13 cellular contexts compared by ENCODE assay signal in the genomic region with DNA sequence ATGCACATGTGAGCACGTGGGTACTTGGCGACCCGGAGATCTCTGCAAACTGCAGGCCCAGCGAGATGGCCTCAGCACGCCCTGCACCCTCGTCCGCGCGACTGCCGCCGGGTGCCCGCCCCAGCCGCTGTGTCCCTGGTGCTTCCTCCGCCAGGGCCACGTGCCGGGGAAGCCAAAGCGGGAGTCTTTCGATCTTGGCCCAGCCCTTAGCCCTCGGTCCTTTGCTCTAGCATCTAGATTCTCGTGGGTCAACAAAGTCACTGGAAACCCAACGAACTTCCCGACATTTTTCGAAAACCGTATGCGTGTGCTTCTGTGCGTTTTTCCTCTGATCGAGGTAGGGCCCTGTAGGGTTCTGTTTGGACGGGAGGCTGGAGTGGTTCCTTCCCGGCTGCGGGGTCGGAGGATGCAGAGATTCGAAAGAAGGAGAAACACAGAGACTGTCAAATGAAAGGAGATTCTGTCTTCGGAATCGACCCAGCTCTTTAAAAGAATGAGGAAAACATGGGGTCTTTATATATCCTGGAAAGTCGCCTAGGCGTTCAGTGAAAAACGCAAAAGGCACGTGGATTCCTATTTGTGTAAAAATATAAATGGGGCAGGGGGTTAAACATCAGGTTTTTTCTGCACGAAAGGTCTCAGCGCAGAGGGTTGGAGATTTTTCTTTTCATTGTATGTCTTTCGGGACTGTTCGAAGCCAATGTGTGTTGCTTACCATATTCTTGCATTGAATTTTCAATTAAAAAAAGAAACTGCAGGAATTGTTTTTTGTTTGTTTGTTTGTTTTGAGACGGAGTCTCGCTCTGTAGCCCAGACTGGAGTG.
DNase-seq lines count a peak whose midpoint lies in the region; ATAC-seq and TF ChIP-seq lines count a peak whose summit lies in the region.
"Had no signal": no experiment of that assay in that cellular context is flagged by ENCODE, and none has a peak within 500 bp of the region (broad histone marks: within the 10 kb centered on the region; RNA-seq: fewer than 3 reads in every experiment).

No MANE protein-coding gene starts in this region.

- TF ChIP-seq EP300 in SK-N-SH (IDR thresholded peaks at IDR 0.05; ENCODE audit: borderline replicate concordance in 1 of 2, low read depth in 1 of 2, low read length in 1 of 2), result no peak

- H3K36me3 Mint-ChIP-seq in effector memory CD8-positive, alpha-beta T cell (ENCODE audit: insufficient read depth), result peaks cover 5% of the 10 kb centered on the region

- H3K9me3 Mint-ChIP-seq in effector memory CD8-positive, alpha-beta T cell, result no peaks in the 10 kb centered on the region

- peaks cover 31 to 38% of the 10 kb centered on the region in 2 donors for H3K4me1 Mint-ChIP-seq in effector memory CD8-positive, alpha-beta T cell (ENCODE audit: low read depth in 2 of 2)

- H3K4me3 Mint-ChIP-seq in effector memory CD8-positive, alpha-beta T cell, result peak overlapping the region; percentile 80 to 88

- H3K9me2 ChIP-seq in SK-N-SH (no peaks in the 10 kb centered on the region), PC-3 (replicated peaks; ENCODE audit: low read length) (no peaks in the 10 kb centered on the region)

- no peaks in the 10 kb centered on the region for H3K36me3 ChIP-seq in SK-N-SH (replicated peaks in 1 of 2; ENCODE audit: control insufficient read depth in 1 of 2, insufficient read depth in 2 of 2, low read length in 1 of 2)
- H3K36me3 ChIP-seq in PC-3 (ENCODE audit: low read depth, low read length), result no peaks in the 10 kb centered on the region
- H3K36me3 ChIP-seq in osteoblast (ENCODE audit: insufficient read depth, low read length), result no peaks in the 10 kb centered on the region
- H3K36me3 ChIP-seq: tibial artery had no signal

- H4K20me1 ChIP-seq in SK-N-SH (ENCODE audit: insufficient read depth) (peaks cover 7% of the 10 kb centered on the region; the same call in 1 of the 2 replicates), PC-3 (ENCODE audit: low read length) (peaks cover 7% of the 10 kb centered on the region; the same call in 1 of the 2 replicates), osteoblast (ENCODE audit: insufficient read depth, low read length) (peaks cover 3% of the 10 kb centered on the region)

- TSS peak; percentile 7 for BruUV-seq in PC-3 (replicated peaks; lab: Mats Ljungman, UMichigan)

- POLR2A ChIA-PET in SK-N-SH (lab: Yijun Ruan, JAX), result no interaction called here
- POLR2A ChIA-PET in PC-3 (lab: Charles Lee; ENCODE audit: unreplicated experiment), result no interaction called here

- DNase-seq in SK-N-SH (peak; percentile 80), PC-3 (no peak), osteoblast (ENCODE audit: insufficient read length, low spot score, missing footprints) (peak; percentile 90), substantia nigra (lab: John Stamatoyannopoulos, UW) (no peak), NK-92 (lab: John Stamatoyannopoulos, UW; ENCODE audit: unreplicated experiment) (no peak)
- DNase-seq in effector memory CD8-positive, alpha-beta T cell, result no peak
- DNase-seq: hypothalamus, KG1, NCI-H2029, tibial artery had no signal

- TF ChIP-seq RAD21 in SK-N-SH (IDR thresholded peaks at IDR 0.05; ENCODE audit: low read length), result no peak

- H3K79me2 ChIP-seq in SK-N-SH (ENCODE audit: insufficient read depth), result peaks cover 7% of the 10 kb centered on the region; the same call in 1 of the 2 replicates
- H3K79me2 ChIP-seq in PC-3 (ENCODE audit: low read length), result peaks cover 12% of the 10 kb centered on the region
- no peaks in the 10 kb centered on the region for H3K79me2 ChIP-seq in osteoblast (ENCODE audit: insufficient read depth, low read length)

- no peaks in the 10 kb centered on the region for H3K9me3 ChIP-seq in SK-N-SH
- H3K9me3 ChIP-seq in PC-3 (ENCODE audit: low read length), result no peaks in the 10 kb centered on the region
- H3K9me3 ChIP-seq in osteoblast (ENCODE audit: low read depth, low read length), result no peaks in the 10 kb centered on the region
- H3K9me3 ChIP-seq: A549, tibial artery had no signal

- H3K4me1 ChIP-seq in SK-N-SH (ENCODE audit: control insufficient read depth in 1 of 2, insufficient read depth in 2 of 2, low read depth in 1 of 2, low read length in 1 of 2), result peaks cover 0 to 35% of the 10 kb centered on the region in 2 experiments; a peak in 1 of 4 replicates
- H3K4me1 ChIP-seq in PC-3 (ENCODE audit: insufficient read depth, low read length), result peaks cover 6% of the 10 kb centered on the region
- H3K4me1 ChIP-seq in osteoblast (ENCODE audit: insufficient read depth, low read length), result no peaks in the 10 kb centered on the region

- H3K4me2 ChIP-seq in SK-N-SH, result no peak overlapping the region
- H3K4me2 ChIP-seq in PC-3 (ENCODE audit: low read length), result no peak overlapping the region
- no peak overlapping the region for H3K4me2 ChIP-seq in osteoblast (ENCODE audit: insufficient read depth, low read length)
- H3K4me2 ChIP-seq: A549 had no signal

- ATAC-seq in SK-N-SH treated with all-trans-retinoic acid at 6 μM for 48 hours (no peak), PC-3 (no peak), GM21723 (IDR thresholded peaks at IDR 0.05; ENCODE audit: unreplicated experiment) (no peak)
- ATAC-seq in effector memory CD8-positive, alpha-beta T cell (replicated peaks), result no peak
- ATAC-seq: A549 had no signal

- intact Hi-C loops in PC-3 (cut with micrococcal nuclease), result no loop called here

- 36% methylated on average over 43 of the region's 44 CpGs for WGBS in SK-N-SH (ENCODE audit: low lambda C conversion rate)

- H3K9ac ChIP-seq in SK-N-SH (no peak overlapping the region), PC-3 (ENCODE audit: low read length) (no peak overlapping the region)

- no peak overlapping the region; a peak in 1 of 4 replicates for H3K4me3 ChIP-seq in SK-N-SH (ENCODE audit: low read depth in 2 of 2, low read length in 1 of 2)
- H3K4me3 ChIP-seq in PC-3 (ENCODE audit: low read length), result no peak overlapping the region
- no peak overlapping the region for H3K4me3 ChIP-seq in osteoblast (ENCODE audit: insufficient read depth, low read length)
- H3K4me3 ChIP-seq: A549, tibial artery had no signal

- TF ChIP-seq CTCF in SK-N-SH (IDR thresholded peaks at IDR 0.05) (no peak), PC-3 (conservative IDR thresholded peaks at IDR 0.05; ENCODE audit: low read depth, low read length) (no peak), osteoblast (IDR thresholded peaks at IDR 0.05; ENCODE audit: extremely low read depth, low read depth, low read length) (no peak)

- H3K27ac Mint-ChIP-seq in effector memory CD8-positive, alpha-beta T cell, result no peak overlapping the region

- H3F3A ChIP-seq in SK-N-SH (replicated peaks; ENCODE audit: insufficient read depth) (peaks cover 4% of the 10 kb centered on the region), PC-3 (ENCODE audit: low read length, unreplicated experiment) (no peaks in the 10 kb centered on the region)

- H3K27ac ChIP-seq in SK-N-SH (ENCODE audit: low read depth in 2 of 2, low read length in 1 of 2) (no peak overlapping the region), PC-3 (ENCODE audit: low read length) (no peak overlapping the region), osteoblast (ENCODE audit: low read depth, low read length) (no peak overlapping the region), substantia nigra (ENCODE audit: low read depth, low read length, poor library complexity, severe bottlenecking) (no peak overlapping the region)
- H3K27ac ChIP-seq: A549, tibial artery had no signal

- H3K27me3 ChIP-seq in SK-N-SH (ENCODE audit: insufficient read depth), result peaks cover 45% of the 10 kb centered on the region
- H3K27me3 ChIP-seq in PC-3 (ENCODE audit: low read length), result no peaks in the 10 kb centered on the region
- peaks cover 89% of the 10 kb centered on the region for H3K27me3 ChIP-seq in osteoblast (ENCODE audit: insufficient read depth, low read length)

- H2AFZ ChIP-seq in SK-N-SH (ENCODE audit: low read depth), result no peak overlapping the region
- H2AFZ ChIP-seq in PC-3 (ENCODE audit: low read length), result no peak overlapping the region
- H2AFZ ChIP-seq in osteoblast (ENCODE audit: low read length), result no peak overlapping the region

- peaks cover 60 to 77% of the 10 kb centered on the region in 2 donors for H3K27me3 Mint-ChIP-seq in effector memory CD8-positive, alpha-beta T cell

- CTCF ChIA-PET in SK-N-SH (lab: Yijun Ruan, JAX), result interaction anchor here (1.2 to 2.6 kb wide), 4 partner anchors 17 to 169 kb away, joined by 3 to 18 read pairs (median 3); no protein-coding TSS in a partner anchor
- CTCF ChIA-PET in PC-3 (lab: Charles Lee), result no interaction called here

TF ChIP-seq in SK-N-SH, 30 proteins besides CTCF, POLR2A, EP300 and RAD21 (continues in another document):
- TF ChIP-seq, protein P1, sequence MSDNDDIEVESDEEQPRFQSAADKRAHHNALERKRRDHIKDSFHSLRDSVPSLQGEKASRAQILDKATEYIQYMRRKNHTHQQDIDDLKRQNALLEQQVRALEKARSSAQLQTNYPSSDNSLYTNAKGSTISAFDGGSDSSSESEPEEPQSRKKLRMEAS (IDR thresholded peaks at IDR 0.05; ENCODE audit: low read depth), result peak; percentile 61; the same call in 1 of the 2 replicates
- TF ChIP-seq FOSL2 (IDR thresholded peaks at IDR 0.05; ENCODE audit: borderline replicate concordance, low read depth) (no peak), EZH2phosphoT487 (IDR thresholded peaks at IDR 0.05; ENCODE audit: borderline replicate concordance, low read depth) (peak; percentile 93; the same call in 1 of the 2 replicates)

TF ChIP-seq in SK-N-SH treated with all-trans-retinoic acid at 6 μM for 48 hours, 23 proteins besides CTCF, POLR2A, EP300 and RAD21:
- TF ChIP-seq GLIS3 (CRISPR knock-in tag; IDR thresholded peaks at IDR 0.05), result no peak
- TF ChIP-seq ZNF8 (CRISPR knock-in tag; IDR thresholded peaks at IDR 0.05), result no peak

Comparison
In these comparisons a context has a peak if more than half of its experiments do, and no peak if none do; other contexts are left out.
1. DNase-seq: peak in SK-N-SH (single experiment) and osteoblast (single experiment); none in PC-3 (single experiment), effector memory CD8-positive, alpha-beta T cell (0 of 3), substantia nigra (0 of 49) and NK-92 (single experiment).